ENCODE assay signal across 10 cellular contexts in genomic region chr14:75549169-75549568, GRCh38. TPM values are rescaled to one million over a fixed set of nuclear protein-coding genes. Genes with fewer than 3 reads are reported as not detected.
DNase-seq lines count a peak whose midpoint lies in the region; ATAC-seq and TF ChIP-seq lines count a peak whose summit lies in the region.
"Had no signal": no experiment of that assay in that cellular context is flagged by ENCODE, and none has a peak within 500 bp of the region (broad histone marks: within the 10 kb centered on the region; RNA-seq: fewer than 3 reads in every experiment).

No MANE protein-coding gene starts in this region.

- peaks cover 21 to 57% (median 42%) of the 10 kb centered on the region in 4 donors for H3K4me1 Mint-ChIP-seq in CD4-positive, alpha-beta memory T cell
- peaks cover 48% of the 10 kb centered on the region for H3K4me1 Mint-ChIP-seq in activated T-helper 2 cell treated with anti-CD3 and anti-CD28 coated beads, Interferon-gamma antibody, Interleukin-2, Interleukin-4, amounts not matched to agents 10 μg/mL and 5 μg/mL and 100 μg/mL, durations not matched to agents 14 hours and 24 hours and 36 hours (ENCODE audit: low read depth)

- H3K27me3 ChIP-seq in CD4-positive, alpha-beta memory T cell (ENCODE audit: insufficient read depth, low read length): no peaks in the 10 kb centered on the region
- H3K27me3 ChIP-seq in A673 (replicated peaks; ENCODE audit: insufficient read depth, low read depth, low read length, poor library complexity): peaks cover 8% of the 10 kb centered on the region

- peak overlapping the region in 6 of 8 donors; percentile 0 to 62 (median 36) for H3K4me3 Mint-ChIP-seq in CD4-positive, alpha-beta memory T cell
- no peak overlapping the region for H3K4me3 Mint-ChIP-seq in activated T-helper 2 cell treated with anti-CD3 and anti-CD28 coated beads, Interferon-gamma antibody, Interleukin-2, Interleukin-4, amounts not matched to agents 10 μg/mL and 5 μg/mL and 100 μg/mL, durations not matched to agents 14 hours and 24 hours and 36 hours (ENCODE audit: low read depth)

- H3K9me3 Mint-ChIP-seq in CD4-positive, alpha-beta memory T cell: no peaks in the 10 kb centered on the region
- no peaks in the 10 kb centered on the region for H3K9me3 Mint-ChIP-seq in activated T-helper 2 cell treated with anti-CD3 and anti-CD28 coated beads, Interferon-gamma antibody, Interleukin-2, Interleukin-4, amounts not matched to agents 10 μg/mL and 5 μg/mL and 100 μg/mL, durations not matched to agents 14 hours and 24 hours and 36 hours

- no peak overlapping the region for H3K4me3 ChIP-seq in CD4-positive, alpha-beta memory T cell (ENCODE audit: low read length in 2 of 2)
- no peak overlapping the region for H3K4me3 ChIP-seq in A673 (ENCODE audit: low read depth, low read length, poor library complexity, severe bottlenecking)

- peaks cover 19% of the 10 kb centered on the region for H3K36me3 ChIP-seq in CD4-positive, alpha-beta memory T cell (ENCODE audit: insufficient read depth, low read length)
- H3K36me3 ChIP-seq in A673 (ENCODE audit: insufficient read depth, low read length, poor library complexity, severe bottlenecking): no peaks in the 10 kb centered on the region

- no TSS peak for BruUV-seq in A673 (replicated peaks; lab: Mats Ljungman, UMichigan)

- H3K9me3 ChIP-seq in CD4-positive, alpha-beta memory T cell (ENCODE audit: control insufficient read depth in 1 of 2, low read length in 2 of 2): no peaks in the 10 kb centered on the region
- no peaks in the 10 kb centered on the region for H3K9me3 ChIP-seq in A673 (ENCODE audit: low read depth, low read length, poor library complexity, severe bottlenecking)

- intact Hi-C loops in CD4-positive, alpha-beta memory T cell (cut with micrococcal nuclease): no loop called here
- intact Hi-C loops in activated T-helper 2 cell treated with anti-CD3 and anti-CD28 coated beads, Interferon-gamma antibody, Interleukin-2, Interleukin-4, amounts not matched to agents 10 μg/mL and 5 μg/mL and 100 μg/mL, durations not matched to agents 14 hours and 24 hours and 36 hours (cut with micrococcal nuclease): no loop called here
- intact Hi-C loops in A673 (cut with micrococcal nuclease; ENCODE audit: unreplicated experiment): no loop called here
- intact Hi-C loops in left cardiac atrium (cut with DNase I): no loop called here

- ATAC-seq in GM18870 (IDR thresholded peaks at IDR 0.05; ENCODE audit: unreplicated experiment) (peak; percentile 51), HG02973 (IDR thresholded peaks at IDR 0.05; ENCODE audit: unreplicated experiment) (peak; percentile 53), GM21423 (IDR thresholded peaks at IDR 0.05; ENCODE audit: unreplicated experiment) (no peak), left cardiac atrium (no peak)

- no peaks in the 10 kb centered on the region for H3K27me3 Mint-ChIP-seq in CD4-positive, alpha-beta memory T cell
- H3K27me3 Mint-ChIP-seq in activated T-helper 2 cell treated with anti-CD3 and anti-CD28 coated beads, Interferon-gamma antibody, Interleukin-2, Interleukin-4, amounts not matched to agents 10 μg/mL and 5 μg/mL and 100 μg/mL, durations not matched to agents 14 hours and 24 hours and 36 hours (ENCODE audit: low read depth): no peaks in the 10 kb centered on the region

- DNase-seq in CD4-positive, alpha-beta memory T cell: no peak
- no peak for DNase-seq in activated T-helper 2 cell treated with anti-CD3 and anti-CD28 coated beads, Interferon-gamma antibody, Interleukin-2, Interleukin-4, amounts not matched to agents 10 μg/mL and 5 μg/mL and 100 μg/mL, durations not matched to agents 14 hours and 24 hours and 36 hours (ENCODE audit: low spot score)
- DNase-seq in T-helper 1 cell: no peak
- DNase-seq in A673 (ENCODE audit: low spot score): no peak
- DNase-seq in left cardiac atrium: no peak
- DNase-seq: NCI-H2081; stimulated activated CD4-positive, alpha-beta T cell treated with anti-CD3 and anti-CD28 coated beads, Interleukin-4, amount 100 ng/mL, for 24 hours had no signal

- peak overlapping the region in 6 of 7 donors; percentile 69 to 87 (median 80) for H3K27ac Mint-ChIP-seq in CD4-positive, alpha-beta memory T cell
- H3K27ac Mint-ChIP-seq in activated T-helper 2 cell treated with anti-CD3 and anti-CD28 coated beads, Interferon-gamma antibody, Interleukin-2, Interleukin-4, amounts not matched to agents 10 μg/mL and 5 μg/mL and 100 μg/mL, durations not matched to agents 14 hours and 24 hours and 36 hours: peak overlapping the region; percentile 64

- POLR2A ChIA-PET in CD4-positive, alpha-beta memory T cell (lab: Charles Lee; ENCODE audit: partially characterized antibody): interaction anchor here (1.4 to 2.2 kb wide), 3 partner anchors 10 to 34 kb away, joined by 4 to 8 read pairs (median 5); no protein-coding TSS in a partner anchor
- POLR2A ChIA-PET in A673 (lab: Charles Lee; ENCODE audit: low non-redundant PET): no interaction called here

- TF ChIP-seq CTCF in A673 (conservative IDR thresholded peaks at IDR 0.05; ENCODE audit: low read depth, low read length): no peak

- peak overlapping the region; percentile 1 for H3K27ac ChIP-seq in CD4-positive, alpha-beta memory T cell (ENCODE audit: low read depth, low read length)
- H3K27ac ChIP-seq in A673 (ENCODE audit: low read depth, low read length, poor library complexity, severe bottlenecking): no peak overlapping the region

- peaks cover 31% of the 10 kb centered on the region for H3K4me1 ChIP-seq in CD4-positive, alpha-beta memory T cell (ENCODE audit: insufficient read depth, low read length)
- no peaks in the 10 kb centered on the region for H3K4me1 ChIP-seq in A673 (ENCODE audit: insufficient read depth, low read length, poor library complexity, severe bottlenecking)

- CTCF ChIA-PET in CD4-positive, alpha-beta memory T cell (lab: Charles Lee; ENCODE audit: partially characterized antibody): interaction anchor here (1.0 to 12.3 kb wide), 5 partner anchors 13 to 60 kb away, joined by 3 to 118 read pairs (median 7); no protein-coding TSS in a partner anchor
- CTCF ChIA-PET in A673 (lab: Charles Lee): interaction anchor here (0.5 to 0.6 kb wide), 2 partner anchors 9 to 12 kb away, joined by 3 to 4 read pairs; no protein-coding TSS in a partner anchor

- H3K36me3 Mint-ChIP-seq in CD4-positive, alpha-beta memory T cell: peaks cover 15 to 27% of the 10 kb centered on the region in 2 donors
- peaks cover 52% of the 10 kb centered on the region for H3K36me3 Mint-ChIP-seq in activated T-helper 2 cell treated with anti-CD3 and anti-CD28 coated beads, Interferon-gamma antibody, Interleukin-2, Interleukin-4, amounts not matched to agents 10 μg/mL and 5 μg/mL and 100 μg/mL, durations not matched to agents 14 hours and 24 hours and 36 hours (ENCODE audit: low read depth)

RNA-seq across cellular contexts. Expression of gene BATF, which starts 26.9 kb away (rescaled TPM):
- 10 to 100 TPM; 17.1 to 20.6 TPM for total RNA-seq in CD4-positive, alpha-beta memory T cell
- 10 to 100 TPM; 46.6 to 53.8 TPM for polyA plus RNA-seq in CD4-positive, alpha-beta memory T cell
- total RNA-seq in activated T-helper 2 cell treated with anti-CD3 and anti-CD28 coated beads, Interferon-gamma antibody, Interleukin-2, Interleukin-4, amounts not matched to agents 10 μg/mL and 5 μg/mL and 100 μg/mL, durations not matched to agents 14 hours and 24 hours and 36 hours: 152 and 154 TPM in 2 replicates
- total RNA-seq in A673 (2021) (not detected in 2 replicates), left cardiac atrium (1 to 10 TPM; 1.8 to 2.3 TPM)

RNA-seq across cellular contexts. Expression of gene FLVCR2, which starts 29.3 kb away (rescaled TPM):
- 1 to 10 TPM; 3.0 to 4.1 TPM for total RNA-seq in CD4-positive, alpha-beta memory T cell
- polyA plus RNA-seq in CD4-positive, alpha-beta memory T cell: 1 to 10 TPM; 1.9 to 3.3 TPM
- total RNA-seq in activated T-helper 2 cell treated with anti-CD3 and anti-CD28 coated beads, Interferon-gamma antibody, Interleukin-2, Interleukin-4, amounts not matched to agents 10 μg/mL and 5 μg/mL and 100 μg/mL, durations not matched to agents 14 hours and 24 hours and 36 hours: 3.2 and 5.9 TPM in 2 replicates
- total RNA-seq in A673 (2021) (0.22 and 3.5 TPM in 2 replicates), left cardiac atrium (1 to 10 TPM; 1.8 TPM)

Comparison
In these comparisons a context has a peak if more than half of its experiments do, and no peak if none do; other contexts are left out.
1. ATAC-seq: peak in GM18870 (single experiment) and HG02973 (single experiment); none in GM21423 (single experiment) and left cardiac atrium (0 of 2).
2. RNA of gene BATF, which starts 26.9 kb away (total RNA-seq): 152 to 154 TPM in activated T-helper 2 cell treated with anti-CD3 and anti-CD28 coated beads, Interferon-gamma antibody, Interleukin-2, Interleukin-4, amounts not matched to agents 10 μg/mL and 5 μg/mL and 100 μg/mL, durations not matched to agents 14 hours and 24 hours and 36 hours and 17.1 to 20.6 TPM in CD4-positive, alpha-beta memory T cell; 1.8 to 2.3 TPM in left cardiac atrium and not detected in A673; every median in the first group is over 4 times any median in the second.